Comparison of ENCODE assay signal across 9 cellular contexts in the genomic region with DNA sequence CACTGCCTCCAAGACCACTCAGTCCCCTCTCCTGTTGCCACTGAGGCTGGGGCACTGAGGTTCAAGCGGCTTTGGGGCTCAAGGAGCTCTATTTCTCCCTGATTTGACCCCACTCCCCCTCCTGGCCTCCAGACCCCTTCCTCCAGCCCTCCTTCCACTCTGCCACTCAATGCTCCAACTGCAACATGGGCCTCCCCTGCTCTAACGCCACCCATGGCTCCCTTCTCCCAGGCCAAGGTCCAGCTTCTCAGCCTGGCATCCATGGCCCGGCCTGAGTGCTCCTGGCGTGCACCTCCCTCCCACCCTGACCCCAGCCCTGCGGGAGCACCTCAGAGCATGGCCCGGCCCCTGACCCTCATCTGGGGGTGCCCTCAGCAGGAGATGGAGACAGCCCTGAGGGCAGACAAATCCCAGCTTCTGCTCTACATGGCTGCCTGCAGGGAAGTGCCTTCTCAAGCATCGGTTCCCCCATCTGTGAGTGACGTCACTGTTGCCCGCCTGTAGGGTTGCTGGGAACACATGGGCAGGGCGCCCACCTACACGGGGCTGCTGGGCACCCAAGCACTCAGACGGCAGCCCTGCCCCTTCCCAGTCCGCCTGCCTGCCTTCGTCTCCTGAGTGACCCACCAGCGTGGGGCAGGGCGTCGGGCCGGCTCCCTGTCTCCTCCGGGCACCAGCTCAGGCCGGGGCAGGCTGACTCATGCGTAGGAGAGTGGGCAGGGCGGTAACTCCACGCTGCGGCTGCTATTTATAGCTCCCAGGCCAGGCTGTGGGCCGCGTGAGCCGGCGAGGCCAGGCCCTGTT. TPM values are rescaled to one million over a fixed set of nuclear protein-coding genes. Genes with fewer than 3 reads are reported as not detected.
DNase-seq lines count a peak whose midpoint lies in the region; ATAC-seq lines count a peak whose summit lies in the region.
"Had no signal": no experiment of that assay in that cellular context is flagged by ENCODE, and none has a peak within 500 bp of the region (broad histone marks: within the 10 kb centered on the region; RNA-seq: fewer than 3 reads in every experiment).

No MANE protein-coding gene starts in this region.

- peak overlapping the region; percentile 35 for H3K4me3 Mint-ChIP-seq in activated naive CD8-positive, alpha-beta T cell
- no peak overlapping the region for H3K4me3 Mint-ChIP-seq in activated naive CD8-positive, alpha-beta T cell treated with anti-CD3 and anti-CD28 coated beads, Interleukin-2, amount 50 U/mL, for 24 hours
- peak overlapping the region; percentile 41 for H3K4me3 Mint-ChIP-seq in central memory CD8-positive, alpha-beta T cell
- no peak overlapping the region for H3K4me3 Mint-ChIP-seq in activated CD8-positive, alpha-beta memory T cell treated with anti-CD3 and anti-CD28 coated beads, Interleukin-2, amount 10 ng/mL, durations not matched to agents 7 days and 5 days

- no peak for ATAC-seq in activated naive CD8-positive, alpha-beta T cell treated with anti-CD3 and anti-CD28 coated beads, Interleukin-2, amount 50 U/mL, for 24 hours
- no peak for ATAC-seq in central memory CD8-positive, alpha-beta T cell (replicated peaks; ENCODE audit: extremely low read depth, poor library complexity, severe bottlenecking)
- no peak for ATAC-seq in activated CD8-positive, alpha-beta memory T cell treated with anti-CD3 and anti-CD28 coated beads, Interleukin-2, amount 10 ng/mL, durations not matched to agents 7 days and 5 days
- ATAC-seq in GM21529 (IDR thresholded peaks at IDR 0.05; ENCODE audit: unreplicated experiment): no peak

- DNase-seq in activated naive CD8-positive, alpha-beta T cell treated with anti-CD3 and anti-CD28 coated beads, Interleukin-2, amount 50 U/mL, for 24 hours: no peak
- DNase-seq in central memory CD8-positive, alpha-beta T cell (ENCODE audit: low spot score in 2 of 2): no peak
- DNase-seq in medulla oblongata (ENCODE audit: extremely low spot score) (peak; percentile 42), NCI-H1436 (lab: John Stamatoyannopoulos, UW) (no peak), NCI-H2171 treated with DMSO at 0.1 percent for 48 hours (lab: John Stamatoyannopoulos, UW) (no peak)
- DNase-seq in activated CD8-positive, alpha-beta memory T cell treated with anti-CD3 and anti-CD28 coated beads, Interleukin-2, amount 10 ng/mL, durations not matched to agents 7 days and 5 days: no peak
- DNase-seq: Peyer's patch had no signal

- no peaks in the 10 kb centered on the region for H3K36me3 Mint-ChIP-seq in activated naive CD8-positive, alpha-beta T cell
- no peaks in the 10 kb centered on the region for H3K36me3 Mint-ChIP-seq in activated naive CD8-positive, alpha-beta T cell treated with anti-CD3 and anti-CD28 coated beads, Interleukin-2, amount 50 U/mL, for 24 hours (ENCODE audit: low read depth)
- no peaks in the 10 kb centered on the region for H3K36me3 Mint-ChIP-seq in central memory CD8-positive, alpha-beta T cell (ENCODE audit: insufficient read depth)
- H3K36me3 Mint-ChIP-seq in activated CD8-positive, alpha-beta memory T cell treated with anti-CD3 and anti-CD28 coated beads, Interleukin-2, amount 10 ng/mL, durations not matched to agents 7 days and 5 days: no peaks in the 10 kb centered on the region

- CTCF ChIA-PET in activated CD8-positive, alpha-beta memory T cell treated with anti-CD3 and anti-CD28 coated beads, Interleukin-2, amount 10 ng/mL, durations not matched to agents 7 days and 5 days (lab: Charles Lee): interaction anchor here (0.5 to 1.0 kb wide), 3 partner anchors 27 to 832 kb away, joined by 3 read pairs; no protein-coding TSS in a partner anchor

- H3K27me3 Mint-ChIP-seq in activated naive CD8-positive, alpha-beta T cell: peaks cover 5% of the 10 kb centered on the region
- peaks cover 24% of the 10 kb centered on the region for H3K27me3 Mint-ChIP-seq in activated naive CD8-positive, alpha-beta T cell treated with anti-CD3 and anti-CD28 coated beads, Interleukin-2, amount 50 U/mL, for 24 hours
- H3K27me3 Mint-ChIP-seq in central memory CD8-positive, alpha-beta T cell: peaks cover 31% of the 10 kb centered on the region
- peaks cover 38% of the 10 kb centered on the region for H3K27me3 Mint-ChIP-seq in activated CD8-positive, alpha-beta memory T cell treated with anti-CD3 and anti-CD28 coated beads, Interleukin-2, amount 10 ng/mL, durations not matched to agents 7 days and 5 days

- H3K4me1 Mint-ChIP-seq in activated naive CD8-positive, alpha-beta T cell (ENCODE audit: low read depth): peaks cover 3% of the 10 kb centered on the region
- peaks cover 8% of the 10 kb centered on the region for H3K4me1 Mint-ChIP-seq in activated naive CD8-positive, alpha-beta T cell treated with anti-CD3 and anti-CD28 coated beads, Interleukin-2, amount 50 U/mL, for 24 hours
- H3K4me1 Mint-ChIP-seq in central memory CD8-positive, alpha-beta T cell: peaks cover 5% of the 10 kb centered on the region
- H3K4me1 Mint-ChIP-seq in activated CD8-positive, alpha-beta memory T cell treated with anti-CD3 and anti-CD28 coated beads, Interleukin-2, amount 10 ng/mL, durations not matched to agents 7 days and 5 days: peaks cover 2% of the 10 kb centered on the region

- H3K9me3 Mint-ChIP-seq in activated naive CD8-positive, alpha-beta T cell (ENCODE audit: low read depth): no peaks in the 10 kb centered on the region
- no peaks in the 10 kb centered on the region for H3K9me3 Mint-ChIP-seq in activated naive CD8-positive, alpha-beta T cell treated with anti-CD3 and anti-CD28 coated beads, Interleukin-2, amount 50 U/mL, for 24 hours
- no peaks in the 10 kb centered on the region for H3K9me3 Mint-ChIP-seq in central memory CD8-positive, alpha-beta T cell
- H3K9me3 Mint-ChIP-seq in activated CD8-positive, alpha-beta memory T cell treated with anti-CD3 and anti-CD28 coated beads, Interleukin-2, amount 10 ng/mL, durations not matched to agents 7 days and 5 days (ENCODE audit: low read depth): no peaks in the 10 kb centered on the region

- no peak overlapping the region for H3K27ac Mint-ChIP-seq in activated naive CD8-positive, alpha-beta T cell
- no peak overlapping the region for H3K27ac Mint-ChIP-seq in activated naive CD8-positive, alpha-beta T cell treated with anti-CD3 and anti-CD28 coated beads, Interleukin-2, amount 50 U/mL, for 24 hours
- no peak overlapping the region for H3K27ac Mint-ChIP-seq in central memory CD8-positive, alpha-beta T cell (ENCODE audit: low read depth)
- H3K27ac Mint-ChIP-seq in activated CD8-positive, alpha-beta memory T cell treated with anti-CD3 and anti-CD28 coated beads, Interleukin-2, amount 10 ng/mL, durations not matched to agents 7 days and 5 days: no peak overlapping the region

RNA-seq across cellular contexts. Expression of a gene that starts 1.6 kb away (rescaled TPM):
- not detected for total RNA-seq in activated CD8-positive, alpha-beta memory T cell treated with anti-CD3 and anti-CD28 coated beads, Interleukin-2, amount 10 ng/mL, durations not matched to agents 7 days and 5 days

RNA-seq across cellular contexts. Expression of a gene that starts 17.1 kb away (rescaled TPM):
- total RNA-seq in activated CD8-positive, alpha-beta memory T cell treated with anti-CD3 and anti-CD28 coated beads, Interleukin-2, amount 10 ng/mL, durations not matched to agents 7 days and 5 days: 10 to 100 TPM; 36.9 to 41.3 TPM

RNA-seq across cellular contexts. Expression of a gene that starts 20.2 kb away (rescaled TPM):
- not detected for total RNA-seq in activated CD8-positive, alpha-beta memory T cell treated with anti-CD3 and anti-CD28 coated beads, Interleukin-2, amount 10 ng/mL, durations not matched to agents 7 days and 5 days

Comparison
In these comparisons a context has a peak if more than half of its experiments do, and no peak if none do; other contexts are left out.
1. H3K4me3 Mint-ChIP-seq: peak in activated naive CD8-positive, alpha-beta T cell (single experiment) and central memory CD8-positive, alpha-beta T cell (single experiment); none in activated naive CD8-positive, alpha-beta T cell treated with anti-CD3 and anti-CD28 coated beads, Interleukin-2, amount 50 U/mL, for 24 hours (single experiment) and activated CD8-positive, alpha-beta memory T cell treated with anti-CD3 and anti-CD28 coated beads, Interleukin-2, amount 10 ng/mL, durations not matched to agents 7 days and 5 days (single experiment).